In the genomic region with DNA sequence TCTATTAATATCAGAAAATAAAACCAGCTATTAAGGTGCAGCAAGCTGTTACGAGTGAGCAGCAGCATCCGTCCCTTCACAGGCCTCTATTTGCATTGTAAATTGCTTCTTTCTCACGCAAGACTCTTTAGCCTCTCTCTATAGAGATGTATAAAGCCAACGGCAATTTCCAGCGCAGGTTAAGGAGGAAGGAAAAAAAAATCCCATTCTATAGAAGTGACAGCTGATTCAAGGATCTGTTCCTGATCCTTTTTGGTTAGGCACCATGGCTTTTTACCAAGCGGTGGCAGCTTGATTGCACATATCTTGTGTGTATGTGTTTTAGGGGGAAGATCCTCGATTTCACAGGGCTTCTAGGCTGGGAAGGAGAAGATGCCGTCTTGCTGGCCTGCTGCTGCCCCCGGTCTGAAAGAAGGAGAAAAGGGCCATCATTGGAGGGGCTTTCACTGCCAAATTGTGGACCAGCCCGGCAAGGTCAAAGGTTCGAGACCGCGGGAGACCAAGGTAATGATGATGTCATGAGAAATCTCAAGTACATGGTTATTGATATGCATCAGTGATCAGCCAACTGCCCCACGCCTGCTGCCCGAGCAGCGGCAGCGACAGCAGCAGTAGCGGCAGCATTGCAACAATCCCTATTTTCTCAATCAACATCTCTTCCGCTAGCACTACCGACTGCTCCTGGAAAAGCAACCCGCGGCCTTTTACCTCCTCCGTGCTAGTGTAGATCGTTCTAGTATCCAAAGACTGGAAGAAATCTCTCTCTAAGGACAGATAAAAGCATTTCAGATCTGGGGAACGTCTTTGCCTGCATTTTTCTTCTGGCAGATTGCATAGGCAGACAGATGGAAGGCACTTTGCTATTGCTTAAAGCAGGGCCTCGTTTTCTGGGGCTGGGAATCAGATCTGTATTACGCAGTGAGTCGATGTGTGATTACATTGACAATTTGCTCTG, we compare ENCODE assay signal across 9 cellular contexts.
DNase-seq lines count a peak whose midpoint lies in the region; ATAC-seq lines count a peak whose summit lies in the region.
"Had no signal": no experiment of that assay in that cellular context is flagged by ENCODE, and none has a peak within 500 bp of the region (broad histone marks: within the 10 kb centered on the region; RNA-seq: fewer than 3 reads in every experiment).

No MANE protein-coding gene starts in this region.

- H3K36me3 Mint-ChIP-seq in activated T-helper 17 cell treated with anti-CD3 and anti-CD28 coated beads, Interleukin-2, amount 50 U/mL, for 72 hours (ENCODE audit: low read depth), result peaks cover 19% of the 10 kb centered on the region

- DNase-seq in DMS53 treated with DMSO at 0.1 percent for 48 hours (lab: John Stamatoyannopoulos, UW; ENCODE audit: unreplicated experiment) (peak; percentile 65), medulla oblongata (ENCODE audit: extremely low spot score) (peak; percentile 53), activated gamma-delta T cell (lab: John Stamatoyannopoulos, UW) (no peak), ureter (ENCODE audit: low spot score) (no peak)
- no peak for DNase-seq in central memory CD4-positive, alpha-beta T cell
- DNase-seq: pancreas had no signal

- H3K27ac Mint-ChIP-seq in activated T-helper 17 cell treated with anti-CD3 and anti-CD28 coated beads, Interleukin-2, amount 50 U/mL, for 72 hours, result no peak overlapping the region

- H3K4me1 Mint-ChIP-seq in activated T-helper 17 cell treated with anti-CD3 and anti-CD28 coated beads, Interleukin-2, amount 50 U/mL, for 72 hours, result peaks cover 18% of the 10 kb centered on the region

- H3K27me3 Mint-ChIP-seq in activated T-helper 17 cell treated with anti-CD3 and anti-CD28 coated beads, Interleukin-2, amount 50 U/mL, for 72 hours, result peaks cover 83% of the 10 kb centered on the region

- H3K9me3 Mint-ChIP-seq in activated T-helper 17 cell treated with anti-CD3 and anti-CD28 coated beads, Interleukin-2, amount 50 U/mL, for 72 hours, result peaks cover 7% of the 10 kb centered on the region

- H3K4me3 Mint-ChIP-seq in activated T-helper 17 cell treated with anti-CD3 and anti-CD28 coated beads, Interleukin-2, amount 50 U/mL, for 72 hours, result peak overlapping the region; percentile 86

- ATAC-seq in GM19463 (IDR thresholded peaks at IDR 0.05; ENCODE audit: unreplicated experiment) (peak; percentile 56), HG03460 (IDR thresholded peaks at IDR 0.05; ENCODE audit: unreplicated experiment) (peak; percentile 72)
- no peak for ATAC-seq in activated T-helper 17 cell treated with anti-CD3 and anti-CD28 coated beads, Interleukin-2, amount 50 U/mL, for 72 hours (replicated peaks)

Comparison
In these comparisons a context has a peak if more than half of its experiments do, and no peak if none do; other contexts are left out.
1. DNase-seq: peak in DMS53 treated with DMSO at 0.1 percent for 48 hours (single experiment) and medulla oblongata (single experiment); none in activated gamma-delta T cell (single experiment), ureter (single experiment) and central memory CD4-positive, alpha-beta T cell (single experiment).